In the genomic region with DNA sequence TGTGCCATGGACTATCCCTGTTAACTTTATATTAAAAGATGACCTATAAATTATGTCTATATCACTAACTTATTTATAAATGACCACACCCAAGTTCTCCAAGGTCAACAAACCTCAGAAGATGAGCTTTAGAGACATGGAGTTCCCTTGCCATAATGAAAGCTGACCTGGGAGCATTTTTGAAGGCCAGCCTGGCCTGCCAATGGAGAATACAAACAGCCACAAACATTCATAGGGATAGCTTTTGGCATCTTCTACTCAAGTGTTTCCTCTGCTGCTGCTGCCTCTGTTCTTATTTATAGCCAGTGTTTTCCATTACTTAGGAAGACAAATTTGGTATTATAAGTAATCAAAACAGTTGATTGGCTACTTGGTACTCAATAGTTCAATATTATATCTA, we compare ENCODE assay signal across 3 cellular contexts.
"Had no signal": no experiment of that assay in that cellular context is flagged by ENCODE, and none has a peak within 500 bp of the region (broad histone marks: within the 10 kb centered on the region; RNA-seq: fewer than 3 reads in every experiment).

No MANE protein-coding gene starts in this region.

- H3K4me3 ChIP-seq: GM12878 had no signal

- DNase-seq: GDM1, GF-D8 had no signal

- ATAC-seq: GM12878 had no signal
